20 cellular contexts compared by ENCODE assay signal in genomic region chr12:16272222-16272621, GRCh38. TPM values are rescaled to one million over a fixed set of nuclear protein-coding genes. Genes with fewer than 3 reads are reported as not detected.
"Had no signal": no experiment of that assay in that cellular context is flagged by ENCODE, and none has a peak within 500 bp of the region (broad histone marks: within the 10 kb centered on the region; RNA-seq: fewer than 3 reads in every experiment).

No MANE protein-coding gene starts in this region.

- H3K27me3 ChIP-seq: heart right ventricle, upper lobe of left lung had no signal

- H3K4me2 ChIP-seq: smooth muscle cell had no signal

- H3K4me1 ChIP-seq: heart right ventricle, left ventricle myocardium inferior, prostate gland, upper lobe of left lung had no signal

- H3K4me3 ChIP-seq: coronary artery, heart right ventricle, left ventricle myocardium inferior, mucosa of descending colon, prostate gland, smooth muscle cell, thoracic aorta, upper lobe of left lung had no signal

- H3K9me3 ChIP-seq: heart right ventricle, left ventricle myocardium inferior, mucosa of descending colon, prostate gland, thoracic aorta, upper lobe of left lung had no signal

- H3K27ac ChIP-seq: coronary artery, heart right ventricle, left ventricle myocardium inferior, prostate gland, thoracic aorta, upper lobe of left lung had no signal

- DNase-seq: activated CD4-positive, alpha-beta T cell treated with anti-CD3 and anti-CD28 coated beads, Interleukin-2, amount 10 ng/mL, durations not matched to agents 7 days and 5 days; activated CD8-positive, alpha-beta memory T cell treated with anti-CD3 and anti-CD28 coated beads, Interleukin-2, amount 50 U/mL, for 4 hours; activated naive CD4-positive, alpha-beta T cell treated with anti-CD3 and anti-CD28 coated beads, Interleukin-2, amount 10 ng/mL, durations not matched to agents 7 days and 5 days; activated naive CD8-positive, alpha-beta T cell treated with anti-CD3 and anti-CD28 coated beads, Interleukin-2, amount 50 U/mL, for 24 hours; activated T-cell treated with anti-CD3 and anti-CD28 coated beads, Interleukin-2, amount 50 U/mL, for 4 hours; aorta; heart right ventricle; left ventricle myocardium inferior; mucosa of descending colon; naive B cell; right cardiac atrium; stimulated activated CD4-positive, alpha-beta T cell treated with anti-CD3 and anti-CD28 coated beads, Interleukin-4, amount 100 ng/mL, for 1 hour; upper lobe of left lung had no signal

- H3K36me3 ChIP-seq: heart right ventricle, left ventricle myocardium inferior, prostate gland, thoracic aorta, upper lobe of left lung had no signal

RNA-seq across cellular contexts. Expression of gene SLC15A5, which starts 5.3 kb away (rescaled TPM):
- total RNA-seq: activated CD4-positive, alpha-beta T cell treated with anti-CD3 and anti-CD28 coated beads, Interleukin-2, amount 10 ng/mL, durations not matched to agents 7 days and 5 days; activated T-cell treated with anti-CD3 and anti-CD28 coated beads, Interleukin-2, amount 50 U/mL, for 4 hours; aorta; heart right ventricle; kidney epithelial cell; left ventricle myocardium inferior; mucosa of descending colon; neural crest cell; osteocyte; prostate gland; right cardiac atrium; smooth muscle cell; thoracic aorta; upper lobe of left lung had no signal
